ENCODE assay signal across 1 cellular context in the genomic region with DNA sequence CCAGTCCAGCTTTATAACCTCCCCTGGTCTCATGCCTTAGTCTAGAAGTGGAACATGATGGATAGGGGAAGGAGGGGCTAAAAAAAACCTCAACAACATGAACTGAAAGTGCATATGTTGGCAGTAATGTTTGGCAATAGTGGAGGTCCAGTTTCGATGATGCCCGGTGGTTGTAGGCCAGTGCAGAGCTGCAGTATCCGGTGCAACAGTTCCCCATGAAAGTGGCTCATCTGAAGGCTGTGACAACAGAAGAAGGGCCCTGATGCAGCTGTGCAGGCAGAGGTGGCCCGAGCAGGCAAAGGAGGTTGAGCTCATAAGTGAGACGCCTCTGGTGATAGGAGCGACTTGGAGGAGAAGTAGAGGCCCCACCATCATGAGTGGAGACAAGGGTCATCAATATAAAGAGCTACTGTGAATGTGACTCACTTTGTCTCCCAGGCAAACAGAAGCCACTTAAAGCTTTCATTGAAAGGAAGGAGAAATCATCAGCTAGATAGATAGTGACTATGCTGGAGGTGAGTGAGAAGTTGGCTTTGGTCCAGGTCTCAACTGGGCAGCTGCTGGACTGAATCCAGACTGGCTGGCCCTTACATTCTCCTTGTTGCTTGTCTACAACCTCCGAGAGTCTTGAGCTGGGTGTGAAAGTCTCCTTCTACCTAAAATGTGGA.
TF ChIP-seq lines count a peak whose summit lies in the region.

No MANE protein-coding gene starts in this region.

TF ChIP-seq in SK-N-SH treated with all-trans-retinoic acid at 6 μM for 48 hours, 23 proteins besides CTCF, POLR2A, EP300 and RAD21 (continued from another document):
- TF ChIP-seq ZC3H10 (CRISPR knock-in tag; IDR thresholded peaks at IDR 0.05) (no peak), CSDC2 (CRISPR knock-in tag; IDR thresholded peaks at IDR 0.05) (no peak), PPARA (CRISPR knock-in tag; IDR thresholded peaks at IDR 0.05; ENCODE audit: borderline replicate concordance) (no peak), TOX (CRISPR knock-in tag; IDR thresholded peaks at IDR 0.05; ENCODE audit: borderline replicate concordance) (no peak), ISL1 (CRISPR knock-in tag; IDR thresholded peaks at IDR 0.05) (no peak), ZNF565 (CRISPR knock-in tag; conservative IDR thresholded peaks at IDR 0.05; ENCODE audit: low read depth) (no peak), ZFP3 (CRISPR knock-in tag; IDR thresholded peaks at IDR 0.05) (no peak), ZFP30 (CRISPR knock-in tag; IDR thresholded peaks at IDR 0.05) (no peak), TCF4 (CRISPR knock-in tag; IDR thresholded peaks at IDR 0.05; ENCODE audit: borderline replicate concordance) (no peak), BACH2 (CRISPR knock-in tag; IDR thresholded peaks at IDR 0.05; ENCODE audit: borderline replicate concordance) (no peak), SNAI2 (CRISPR knock-in tag; IDR thresholded peaks at IDR 0.05) (no peak), GLIS3 (CRISPR knock-in tag; IDR thresholded peaks at IDR 0.05) (no peak), ARNTL (CRISPR knock-in tag; IDR thresholded peaks at IDR 0.05; ENCODE audit: borderline replicate concordance, low read depth) (no peak)
- TF ChIP-seq, protein P1, sequence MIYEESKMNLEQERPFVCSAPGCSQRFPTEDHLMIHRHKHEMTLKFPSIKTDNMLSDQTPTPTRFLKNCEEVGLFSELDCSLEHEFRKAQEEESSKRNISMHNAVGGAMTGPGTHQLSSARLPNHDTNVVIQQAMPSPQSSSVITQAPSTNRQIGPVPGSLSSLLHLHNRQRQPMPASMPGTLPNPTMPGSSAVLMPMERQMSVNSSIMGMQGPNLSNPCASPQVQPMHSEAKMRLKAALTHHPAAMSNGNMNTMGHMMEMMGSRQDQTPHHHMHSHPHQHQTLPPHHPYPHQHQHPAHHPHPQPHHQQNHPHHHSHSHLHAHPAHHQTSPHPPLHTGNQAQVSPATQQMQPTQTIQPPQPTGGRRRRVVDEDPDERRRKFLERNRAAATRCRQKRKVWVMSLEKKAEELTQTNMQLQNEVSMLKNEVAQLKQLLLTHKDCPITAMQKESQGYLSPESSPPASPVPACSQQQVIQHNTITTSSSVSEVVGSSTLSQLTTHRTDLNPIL (CRISPR knock-in tag; IDR thresholded peaks at IDR 0.05; ENCODE audit: low read depth): no peak
- TF ChIP-seq, protein P2, sequence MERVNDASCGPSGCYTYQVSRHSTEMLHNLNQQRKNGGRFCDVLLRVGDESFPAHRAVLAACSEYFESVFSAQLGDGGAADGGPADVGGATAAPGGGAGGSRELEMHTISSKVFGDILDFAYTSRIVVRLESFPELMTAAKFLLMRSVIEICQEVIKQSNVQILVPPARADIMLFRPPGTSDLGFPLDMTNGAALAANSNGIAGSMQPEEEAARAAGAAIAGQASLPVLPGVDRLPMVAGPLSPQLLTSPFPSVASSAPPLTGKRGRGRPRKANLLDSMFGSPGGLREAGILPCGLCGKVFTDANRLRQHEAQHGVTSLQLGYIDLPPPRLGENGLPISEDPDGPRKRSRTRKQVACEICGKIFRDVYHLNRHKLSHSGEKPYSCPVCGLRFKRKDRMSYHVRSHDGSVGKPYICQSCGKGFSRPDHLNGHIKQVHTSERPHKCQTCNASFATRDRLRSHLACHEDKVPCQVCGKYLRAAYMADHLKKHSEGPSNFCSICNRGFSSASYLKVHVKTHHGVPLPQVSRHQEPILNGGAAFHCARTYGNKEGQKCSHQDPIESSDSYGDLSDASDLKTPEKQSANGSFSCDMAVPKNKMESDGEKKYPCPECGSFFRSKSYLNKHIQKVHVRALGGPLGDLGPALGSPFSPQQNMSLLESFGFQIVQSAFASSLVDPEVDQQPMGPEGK (CRISPR knock-in tag; IDR thresholded peaks at IDR 0.05; ENCODE audit: borderline replicate concordance): no peak
- TF ChIP-seq, protein P3, sequence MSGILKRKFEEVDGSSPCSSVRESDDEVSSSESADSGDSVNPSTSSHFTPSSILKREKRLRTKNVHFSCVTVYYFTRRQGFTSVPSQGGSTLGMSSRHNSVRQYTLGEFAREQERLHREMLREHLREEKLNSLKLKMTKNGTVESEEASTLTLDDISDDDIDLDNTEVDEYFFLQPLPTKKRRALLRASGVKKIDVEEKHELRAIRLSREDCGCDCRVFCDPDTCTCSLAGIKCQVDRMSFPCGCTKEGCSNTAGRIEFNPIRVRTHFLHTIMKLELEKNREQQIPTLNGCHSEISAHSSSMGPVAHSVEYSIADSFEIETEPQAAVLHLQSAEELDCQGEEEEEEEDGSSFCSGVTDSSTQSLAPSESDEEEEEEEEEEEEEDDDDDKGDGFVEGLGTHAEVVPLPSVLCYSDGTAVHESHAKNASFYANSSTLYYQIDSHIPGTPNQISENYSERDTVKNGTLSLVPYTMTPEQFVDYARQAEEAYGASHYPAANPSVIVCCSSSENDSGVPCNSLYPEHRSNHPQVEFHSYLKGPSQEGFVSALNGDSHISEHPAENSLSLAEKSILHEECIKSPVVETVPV (CRISPR knock-in tag; IDR thresholded peaks at IDR 0.05): no peak
- TF ChIP-seq, protein P4, sequence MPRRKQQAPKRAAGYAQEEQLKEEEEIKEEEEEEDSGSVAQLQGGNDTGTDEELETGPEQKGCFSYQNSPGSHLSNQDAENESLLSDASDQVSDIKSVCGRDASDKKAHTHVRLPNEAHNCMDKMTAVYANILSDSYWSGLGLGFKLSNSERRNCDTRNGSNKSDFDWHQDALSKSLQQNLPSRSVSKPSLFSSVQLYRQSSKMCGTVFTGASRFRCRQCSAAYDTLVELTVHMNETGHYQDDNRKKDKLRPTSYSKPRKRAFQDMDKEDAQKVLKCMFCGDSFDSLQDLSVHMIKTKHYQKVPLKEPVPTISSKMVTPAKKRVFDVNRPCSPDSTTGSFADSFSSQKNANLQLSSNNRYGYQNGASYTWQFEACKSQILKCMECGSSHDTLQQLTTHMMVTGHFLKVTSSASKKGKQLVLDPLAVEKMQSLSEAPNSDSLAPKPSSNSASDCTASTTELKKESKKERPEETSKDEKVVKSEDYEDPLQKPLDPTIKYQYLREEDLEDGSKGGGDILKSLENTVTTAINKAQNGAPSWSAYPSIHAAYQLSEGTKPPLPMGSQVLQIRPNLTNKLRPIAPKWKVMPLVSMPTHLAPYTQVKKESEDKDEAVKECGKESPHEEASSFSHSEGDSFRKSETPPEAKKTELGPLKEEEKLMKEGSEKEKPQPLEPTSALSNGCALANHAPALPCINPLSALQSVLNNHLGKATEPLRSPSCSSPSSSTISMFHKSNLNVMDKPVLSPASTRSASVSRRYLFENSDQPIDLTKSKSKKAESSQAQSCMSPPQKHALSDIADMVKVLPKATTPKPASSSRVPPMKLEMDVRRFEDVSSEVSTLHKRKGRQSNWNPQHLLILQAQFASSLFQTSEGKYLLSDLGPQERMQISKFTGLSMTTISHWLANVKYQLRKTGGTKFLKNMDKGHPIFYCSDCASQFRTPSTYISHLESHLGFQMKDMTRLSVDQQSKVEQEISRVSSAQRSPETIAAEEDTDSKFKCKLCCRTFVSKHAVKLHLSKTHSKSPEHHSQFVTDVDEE (CRISPR knock-in tag; IDR thresholded peaks at IDR 0.05): no peak
